ENCODE assay signal across 11 cellular contexts in the genomic region with DNA sequence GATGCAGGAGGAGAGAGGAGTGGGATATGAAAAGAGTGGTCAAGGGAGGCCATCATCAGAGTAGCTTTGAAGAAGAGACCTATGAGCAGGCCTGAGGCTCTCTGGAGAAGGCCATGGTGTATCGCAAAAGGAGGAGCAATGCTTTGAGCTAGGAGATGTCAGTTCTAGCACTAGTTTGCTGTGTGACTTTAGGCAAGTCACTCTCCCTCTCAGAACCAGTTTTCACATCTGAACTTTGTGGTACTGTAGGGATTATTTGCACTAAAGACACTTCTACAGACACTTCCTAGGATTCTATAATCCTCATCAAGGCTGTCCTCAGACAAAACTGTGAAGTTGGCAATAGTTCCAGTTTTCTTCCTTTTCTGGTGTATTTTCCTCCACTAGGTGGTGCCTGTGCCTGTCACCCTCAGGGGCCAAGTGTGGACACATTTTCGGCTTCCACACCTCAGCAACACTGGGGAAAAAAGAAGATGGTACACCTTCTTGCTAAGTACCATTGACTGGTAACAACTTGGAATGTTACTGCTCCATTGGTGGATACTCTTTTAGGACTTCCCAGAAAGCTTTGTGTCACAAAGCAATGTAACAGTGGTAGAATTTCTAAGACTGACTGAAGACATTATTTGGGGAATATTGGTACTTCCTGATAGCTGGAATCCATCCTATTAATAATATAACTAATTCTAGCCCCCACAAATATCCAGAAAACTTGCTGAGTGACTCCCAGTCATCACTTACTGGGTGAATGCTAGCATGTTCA. TPM values are rescaled to one million over a fixed set of nuclear protein-coding genes. Genes with fewer than 3 reads are reported as not detected.
DNase-seq lines count a peak whose midpoint lies in the region; ATAC-seq, FAIRE-seq and TF ChIP-seq lines count a peak whose summit lies in the region.
"Had no signal": no experiment of that assay in that cellular context is flagged by ENCODE, and none has a peak within 500 bp of the region (broad histone marks: within the 10 kb centered on the region; RNA-seq: fewer than 3 reads in every experiment).

No MANE protein-coding gene starts in this region.

- FAIRE-seq in kidney (lab: Jason Lieb, UNC) (no peak), GM12891 (lab: Jason Lieb, UNC) (no peak)

- H3K4me3 ChIP-seq in HCT116 (replicated peaks in 1 of 2; ENCODE audit: low read depth in 1 of 2, low read length in 2 of 2): no peak overlapping the region
- H3K4me3 ChIP-seq in kidney (ENCODE audit: low read length in 2 of 2): no peak overlapping the region

- H3K27ac ChIP-seq in HCT116 (ENCODE audit: low read depth, low read length) (no peak overlapping the region), kidney (ENCODE audit: low read depth in 2 of 2, low read length in 2 of 2) (no peak overlapping the region)

- RAD21 ChIA-PET in HCT116 (lab: Charles Lee; ENCODE audit: low non-redundant PET in 1 of 2, low total read pairs in 2 of 2, uncharacterized antibody in 2 of 2, unreplicated experiment in 2 of 2): no interaction called here

- POLR2A ChIA-PET in HCT116 (lab: Charles Lee): no interaction called here
- POLR2A ChIA-PET in WTC11 (lab: Charles Lee): no interaction called here

- H3K27me3 Mint-ChIP-seq in WTC11 (ENCODE audit: low read depth): peaks cover 27% of the 10 kb centered on the region

- H3K9ac ChIP-seq in HCT116 (ENCODE audit: low read length): no peak overlapping the region
- H3K9ac ChIP-seq in kidney (ENCODE audit: low read length in 2 of 2): no peak overlapping the region

- H3K9me3 Mint-ChIP-seq in WTC11: no peaks in the 10 kb centered on the region
- H3K9me3 Mint-ChIP-seq: T-helper 1 cell treated with Interleukin-12 subunit alpha and Interleukin-12 subunit beta and Interleukin-4 antibody, amounts not matched to agents 30 μg/mL and 1 μg/mL, for 36 hours had no signal

- CTCF ChIA-PET in HCT116 (lab: Charles Lee) (interaction anchor here (1.4 to 1.6 kb wide), 2 partner anchors 11 to 408 kb away, joined by 3 to 4 read pairs; no protein-coding TSS in a partner anchor), WTC11 (lab: Charles Lee) (interaction anchor here (0.6 to 2.4 kb wide), 9 partner anchors 10 to 572 kb away, joined by 3 to 8 read pairs (median 3); no protein-coding TSS in a partner anchor)

- peaks cover 36% of the 10 kb centered on the region for H3K27me3 ChIP-seq in HCT116 (ENCODE audit: insufficient read depth, low read length)

- no peak overlapping the region for H2AFZ ChIP-seq in HCT116 (ENCODE audit: low read depth, low read length, poor library complexity, severe bottlenecking)

- H3K9me3 ChIP-seq in HCT116 (ENCODE audit: control insufficient read depth in 1 of 2, insufficient read depth in 1 of 2, low read depth in 1 of 2, low read length in 2 of 2) (no peaks in the 10 kb centered on the region), kidney (ENCODE audit: control insufficient read depth in 1 of 2, low read length in 2 of 2) (no peaks in the 10 kb centered on the region)

- TF ChIP-seq CTCF in HCT116 (IDR thresholded peaks at IDR 0.05 in 2 of 3, conservative IDR thresholded peaks at IDR 0.05 in 1 of 3; ENCODE audit: borderline replicate concordance in 1 of 3, insufficient read depth in 1 of 3, low read depth in 2 of 3, low read length in 2 of 3) (peak; percentile 46 to 63 (median 60); a peak in 5 of 6 replicates), WTC11 (IDR thresholded peaks at IDR 0.05) (peak; percentile 42), kidney (IDR thresholded peaks at IDR 0.05; ENCODE audit: borderline replicate concordance, extremely low read depth, insufficient read depth) (peak; percentile 46)

- no peaks in the 10 kb centered on the region for H4K20me1 ChIP-seq in HCT116 (ENCODE audit: insufficient read depth)

- TF ChIP-seq RAD21 in HCT116 (IDR thresholded peaks at IDR 0.05; ENCODE audit: low read depth): peak; percentile 65

- DNase-seq in COR-L47 (lab: John Stamatoyannopoulos, UW) (peak; percentile 6), HCT116 (ENCODE audit: low read depth, low spot score) (no peak), WTC11 (ENCODE audit: low spot score) (no peak), kidney (no peak), GM12891 (ENCODE audit: insufficient read length, low spot score) (no peak), superior temporal gyrus (ENCODE audit: extremely low spot score) (no peak), NCI-H510A treated with DMSO at 0.1 percent for 48 hours (lab: John Stamatoyannopoulos, UW) (no peak)
- DNase-seq: activated gamma-delta T cell treated with Interleukin-2 at 50 U/mL for 16 hours, naive B cell had no signal

- no TSS peak for BruUV-seq in HCT116 (replicated peaks; lab: Mats Ljungman, UMichigan)

- no peaks in the 10 kb centered on the region for H3K9me2 ChIP-seq in HCT116 (ENCODE audit: insufficient read depth)

- no peaks in the 10 kb centered on the region for H3K79me2 ChIP-seq in HCT116 (ENCODE audit: insufficient read depth, low read length)

- H3K4me1 ChIP-seq in HCT116 (ENCODE audit: control insufficient read depth in 1 of 2, insufficient read depth in 2 of 2, low read length in 2 of 2): no peaks in the 10 kb centered on the region
- H3K4me1 ChIP-seq in kidney (ENCODE audit: control insufficient read depth in 1 of 2, insufficient read depth in 1 of 2, low read depth in 1 of 2, low read length in 2 of 2): peaks cover 0 to 3% of the 10 kb centered on the region in 2 donors

- H3K36me3 Mint-ChIP-seq in WTC11: no peaks in the 10 kb centered on the region
- H3K36me3 Mint-ChIP-seq: naive B cell had no signal

- ATAC-seq in HCT116 (peak; percentile 57), WTC11 (peak; percentile 49), GM21619 (IDR thresholded peaks at IDR 0.05; ENCODE audit: unreplicated experiment) (no peak)

- H3K4me3 Mint-ChIP-seq in WTC11: no peak overlapping the region
- H3K4me3 Mint-ChIP-seq: naive B cell; T-helper 1 cell treated with Interleukin-12 subunit alpha and Interleukin-12 subunit beta and Interleukin-4 antibody, amounts not matched to agents 30 μg/mL and 1 μg/mL, for 36 hours had no signal

- TF ChIP-seq POLR2A in HCT116 (IDR thresholded peaks at IDR 0.05; ENCODE audit: borderline replicate concordance, extremely low read depth, insufficient read depth, insufficient read length) (no peak), GM12891 (IDR thresholded peaks at IDR 0.05; ENCODE audit: low read depth, low read length) (no peak)

- H3K4me1 Mint-ChIP-seq in WTC11: no peaks in the 10 kb centered on the region
- H3K4me1 Mint-ChIP-seq: naive B cell had no signal

- H3K36me3 ChIP-seq in HCT116 (ENCODE audit: control insufficient read depth in 1 of 2, insufficient read depth in 2 of 2, low read length in 2 of 2) (no peaks in the 10 kb centered on the region), kidney (ENCODE audit: control insufficient read depth in 1 of 2, insufficient read depth in 2 of 2, low read length in 2 of 2) (no peaks in the 10 kb centered on the region)

- H3K4me2 ChIP-seq in HCT116 (ENCODE audit: low read length): no peak overlapping the region

- no peak overlapping the region for H3K27ac Mint-ChIP-seq in WTC11
- H3K27ac Mint-ChIP-seq: naive B cell; T-helper 1 cell treated with Interleukin-12 subunit alpha and Interleukin-12 subunit beta and Interleukin-4 antibody, amounts not matched to agents 30 μg/mL and 1 μg/mL, for 36 hours had no signal

- intact Hi-C loops in HCT116 (cut with micrococcal nuclease) (loop anchor here (1.0 to 10.0 kb wide), 2 partner anchors 409 to 469 kb away; no protein-coding TSS in a partner anchor), kidney (cut with DNase I) (no loop called here)

TF ChIP-seq in HCT116, 20 proteins besides CTCF, POLR2A, EP300 and RAD21 (continues in another document):
- no peak for TF ChIP-seq FOSL1 (IDR thresholded peaks at IDR 0.05; ENCODE audit: low read depth)
- no peak for TF ChIP-seq YY1 (IDR thresholded peaks at IDR 0.05; ENCODE audit: extremely low read depth, insufficient replicate concordance, low read depth, low read length)
- no peak for TF ChIP-seq EGR1 (IDR thresholded peaks at IDR 0.05; ENCODE audit: low read depth)
- TF ChIP-seq EZH2 (IDR thresholded peaks at IDR 0.05): no peak
- TF ChIP-seq CBX3 (IDR thresholded peaks at IDR 0.05; ENCODE audit: low read depth): no peak
- no peak for TF ChIP-seq POLR2AphosphoS5 (IDR thresholded peaks at IDR 0.05; ENCODE audit: low read depth, low read length)

TF ChIP-seq in WTC11, 78 proteins besides CTCF, POLR2A, EP300 and RAD21 (continues in another document):
- no peak for TF ChIP-seq ZNF219 (CRISPR knock-in tag; IDR thresholded peaks at IDR 0.05; ENCODE audit: borderline replicate concordance)

TF ChIP-seq in GM12891, 5 proteins besides CTCF, POLR2A, EP300 and RAD21:
- TF ChIP-seq SPI1 (IDR thresholded peaks at IDR 0.05; ENCODE audit: low read depth, low read length): no peak
- TF ChIP-seq PAX5 (IDR thresholded peaks at IDR 0.05; ENCODE audit: insufficient read depth, low read length, severe bottlenecking): no peak
- TF ChIP-seq POU2F2 (IDR thresholded peaks at IDR 0.05; ENCODE audit: low read depth, low read length): no peak
- no peak for TF ChIP-seq POLR2AphosphoS5 (IDR thresholded peaks at IDR 0.05; ENCODE audit: low read depth, low read length)
- TF ChIP-seq TAF1 (IDR thresholded peaks at IDR 0.05; ENCODE audit: low read depth, low read length): no peak

RNA-seq across cellular contexts. Expression of a gene that starts 9.9 kb away (rescaled TPM):
- total RNA-seq in HCT116 (2021; ENCODE audit: unreplicated experiment): 0.05 TPM
- polyA plus RNA-seq in HCT116 (2012): 0.05 TPM in 1 of 2 replicates, not detected in the other
- 0.22 to 0.53 TPM (median 0.34 TPM) in 3 replicates for total RNA-seq in WTC11 (2021)
- total RNA-seq in kidney: 10.2 TPM
- 4.2 TPM for polyA plus RNA-seq in kidney (ENCODE audit: insufficient read depth, low read depth, low replicate concordance)
- polyA plus RNA-seq in GM12891 (2012; ENCODE audit: low read depth, missing spikeins): 0.06 TPM
